ENCODE assay signal across 12 cellular contexts in the genomic region with DNA sequence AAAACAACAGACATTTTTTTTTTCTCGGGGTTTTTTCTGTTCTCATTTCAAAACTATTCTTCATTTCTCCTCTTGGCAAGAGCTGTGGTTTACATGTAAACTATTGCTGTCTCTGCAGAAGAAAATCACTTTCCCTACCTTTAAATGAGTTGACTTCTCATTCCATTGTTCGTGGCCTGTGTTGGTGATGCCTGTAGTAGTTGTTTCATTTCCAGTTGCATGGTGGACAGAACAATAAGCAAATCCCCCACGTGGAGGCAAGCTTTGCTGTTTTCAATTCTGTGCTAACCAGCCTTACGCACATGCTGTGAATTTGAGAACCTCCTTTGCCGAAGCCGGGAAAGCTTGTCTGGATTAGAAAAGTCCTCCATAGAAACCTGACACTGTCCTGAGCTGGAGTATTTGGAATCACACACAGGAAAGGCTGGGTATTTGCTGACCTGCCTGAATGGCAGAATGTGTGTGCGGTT. TPM values are rescaled to one million over a fixed set of nuclear protein-coding genes. Genes with fewer than 3 reads are reported as not detected.
A peak's percentile ranks its signal among the peaks of the same experiment; 100 is the strongest.
DNase-seq lines count a peak whose midpoint lies in the region; ATAC-seq lines count a peak whose summit lies in the region.
"Had no signal": no experiment of that assay in that cellular context is flagged by ENCODE, and none has a peak within 500 bp of the region (broad histone marks: within the 10 kb centered on the region; RNA-seq: fewer than 3 reads in every experiment).

No MANE protein-coding gene starts in this region.

- H2AK5ac ChIP-seq in trophoblast cell (ENCODE audit: low read length): no peak overlapping the region

- H3K79me1 ChIP-seq in trophoblast cell (ENCODE audit: low read length): no peaks in the 10 kb centered on the region

- no peaks in the 10 kb centered on the region for H3K36me3 ChIP-seq in trophoblast cell (ENCODE audit: control insufficient read depth in 1 of 2, insufficient read depth in 2 of 2, low read length in 2 of 2)
- H3K36me3 ChIP-seq: left lung had no signal

- H3K27ac ChIP-seq in trophoblast cell (ENCODE audit: low read depth, low read length): no peak overlapping the region
- H3K27ac ChIP-seq: left lung had no signal

- no peaks in the 10 kb centered on the region for H3K79me2 ChIP-seq in trophoblast cell (ENCODE audit: control insufficient read depth, insufficient read depth, low read length, poor library complexity)

- DNase-seq in amniotic epithelial cell (ENCODE audit: low read depth): peak; percentile 23
- no peak for DNase-seq in trophoblast cell
- no peak for DNase-seq in HT-29 (ENCODE audit: low spot score)
- DNase-seq in NCI-H1694 (lab: John Stamatoyannopoulos, UW): no peak
- DNase-seq in germinal center (ENCODE audit: low spot score): no peak
- DNase-seq: activated naive CD4-positive, alpha-beta T cell treated with Interleukin-2 at 50 U/mL for 16 hours; CD4-positive, alpha-beta T cell; left lung; MV-4-11 had no signal

- H4K91ac ChIP-seq in trophoblast cell (ENCODE audit: low read depth, low read length): no peak overlapping the region

- no peaks in the 10 kb centered on the region for H3K9me3 ChIP-seq in trophoblast cell (ENCODE audit: insufficient read depth, low read depth, low read length)
- H3K9me3 ChIP-seq: left lung had no signal

- H2BK120ac ChIP-seq in trophoblast cell (ENCODE audit: insufficient read depth, low read length, poor library complexity): no peak overlapping the region

- H3K18ac ChIP-seq in trophoblast cell (ENCODE audit: low read length): no peak overlapping the region

- H3K27me3 ChIP-seq in trophoblast cell (ENCODE audit: insufficient read depth, low read length): no peaks in the 10 kb centered on the region
- H3K27me3 ChIP-seq: left lung had no signal

- no peak overlapping the region for H3K4me3 ChIP-seq in trophoblast cell (ENCODE audit: low read depth, low read length)
- H3K4me3 ChIP-seq: left lung had no signal

- H3K23ac ChIP-seq in trophoblast cell (ENCODE audit: low read length): peak overlapping the region; percentile 95

- ATAC-seq in GM18520 (IDR thresholded peaks at IDR 0.05; ENCODE audit: unreplicated experiment) (peak; percentile 75), HG03108 (IDR thresholded peaks at IDR 0.05; ENCODE audit: unreplicated experiment) (peak; percentile 56), HG02938 (IDR thresholded peaks at IDR 0.05; ENCODE audit: unreplicated experiment) (no peak)
- ATAC-seq: left lung had no signal

- H4K12ac ChIP-seq in trophoblast cell (ENCODE audit: low read depth, low read length): no peak overlapping the region

- H3K4me1 ChIP-seq in trophoblast cell (ENCODE audit: control insufficient read depth in 1 of 2, insufficient read depth in 2 of 2, low read length in 2 of 2): peaks cover 0 to 4% of the 10 kb centered on the region in 2 experiments

- no peak overlapping the region for H4K8ac ChIP-seq in trophoblast cell (ENCODE audit: low read depth, low read length)

- no CpG with 5 or more reads among the region's 7 CpGs for WGBS in trophoblast cell (ENCODE audit: extremely low coverage, insufficient coverage, insufficient read length)

- H3K4me2 ChIP-seq in trophoblast cell (ENCODE audit: low read length): no peak overlapping the region

- no peak overlapping the region for H3K9ac ChIP-seq in trophoblast cell (ENCODE audit: low read length)

- no peak overlapping the region for H3K14ac ChIP-seq in trophoblast cell (ENCODE audit: low read length)

- no peak overlapping the region for H3K4ac ChIP-seq in trophoblast cell (ENCODE audit: low read depth, low read length)

- H2BK12ac ChIP-seq in trophoblast cell (ENCODE audit: low read length): no peak overlapping the region

- no peak overlapping the region for H2AFZ ChIP-seq in trophoblast cell (ENCODE audit: insufficient read depth, low read length, poor library complexity)

- H2BK5ac ChIP-seq in trophoblast cell (ENCODE audit: low read depth, low read length, poor library complexity): no peak overlapping the region

RNA-seq across cellular contexts. Expression of a gene that starts 26.2 kb away (rescaled TPM):
- 0.10 and 0.11 TPM in 2 replicates for polyA plus RNA-seq in trophoblast cell (2013)
- total RNA-seq in HT-29 (2014; rRNA removed; shearing (Covaris generic)): 1.9 and 3.0 TPM in 2 replicates

RNA-seq across cellular contexts. Expression of a gene that starts 30.8 kb away (rescaled TPM):
- polyA plus RNA-seq in trophoblast cell (2013): 204 and 209 TPM in 2 replicates
- 71.3 and 82.8 TPM in 2 replicates for total RNA-seq in HT-29 (2014; rRNA removed; shearing (Covaris generic))
